Comparison of ENCODE assay signal across 17 cellular contexts in the genomic region with DNA sequence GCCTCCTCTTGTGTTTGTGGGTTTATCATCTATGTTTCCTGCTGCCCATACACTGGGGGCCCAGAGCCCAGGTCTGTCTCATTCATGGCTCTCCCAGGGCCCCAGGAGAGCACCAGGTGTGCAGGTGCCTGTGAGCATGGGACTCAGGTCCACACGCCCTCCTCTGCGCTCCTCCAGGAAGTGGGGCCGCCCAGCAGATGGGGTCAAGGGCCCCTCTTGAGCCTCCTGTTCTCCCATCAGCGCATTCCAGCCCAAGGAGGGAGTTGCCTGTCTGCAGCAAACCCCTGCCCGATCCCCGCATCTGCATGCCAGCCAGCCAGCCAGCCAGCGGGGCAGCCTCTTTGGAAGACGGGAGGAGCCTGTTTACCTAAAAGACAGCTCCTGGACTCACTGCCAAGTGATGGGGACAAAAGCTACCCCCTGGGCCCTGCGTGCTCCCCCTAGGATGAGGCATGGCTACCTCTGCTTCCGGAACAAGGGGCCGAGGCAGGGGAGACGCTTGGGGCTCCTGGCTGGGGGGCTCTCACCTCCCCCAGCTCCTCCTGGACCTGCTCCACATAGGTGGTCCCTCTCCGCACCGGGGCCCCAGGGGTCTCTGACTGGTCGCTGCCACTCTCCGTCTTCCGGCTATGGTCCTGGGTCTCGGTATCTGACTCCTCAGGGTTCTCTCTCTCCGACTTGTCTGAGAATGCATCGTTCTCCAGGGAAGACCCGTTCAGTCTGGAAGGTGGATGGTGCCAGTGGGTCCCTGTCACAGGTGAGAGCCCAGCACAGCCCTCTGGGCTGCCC. TPM values are rescaled to one million over a fixed set of nuclear protein-coding genes. Genes with fewer than 3 reads are reported as not detected.
DNase-seq lines count a peak whose midpoint lies in the region; ATAC-seq and TF ChIP-seq lines count a peak whose summit lies in the region.
"Had no signal": no experiment of that assay in that cellular context is flagged by ENCODE, and none has a peak within 500 bp of the region (broad histone marks: within the 10 kb centered on the region; RNA-seq: fewer than 3 reads in every experiment).

No MANE protein-coding gene starts in this region.

- no peak overlapping the region for H2BK120ac ChIP-seq in trophoblast cell (ENCODE audit: insufficient read depth, low read length, poor library complexity)

- no peak for TF ChIP-seq POLR2A in heart left ventricle (IDR thresholded peaks at IDR 0.05)

- peaks cover 0 to 64% (median 29%) of the 10 kb centered on the region in 9 donors for H3K36me3 ChIP-seq in heart left ventricle
- H3K36me3 ChIP-seq in trophoblast cell (ENCODE audit: control insufficient read depth in 1 of 2, insufficient read depth in 2 of 2, low read length in 2 of 2) = peaks cover 47 to 55% of the 10 kb centered on the region in 2 experiments

- DNase-seq in heart left ventricle (peak in 4 of 5 donors; percentile 7 to 27 (median 18)), left cardiac atrium (no peak), coronary artery (ENCODE audit: low spot score) (peak; percentile 63), nephron progenitor cell (peak; percentile 3), UCSD-AML1 (lab: John Stamatoyannopoulos, UW; ENCODE audit: unreplicated experiment) (no peak), LoVo (ENCODE audit: low spot score) (no peak), trophoblast cell (no peak)
- DNase-seq: activated CD4-positive, alpha-beta T cell treated with anti-CD3 and anti-CD28 coated beads for 48 hours; activated naive CD4-positive, alpha-beta T cell; mesendoderm; NCI-H1930; NCI-H446 treated with DMSO at 0.1 percent for 48 hours; stimulated activated CD8-positive, alpha-beta memory T cell treated with anti-CD3 and anti-CD28 coated beads, Interleukin-4, amount 100 ng/mL, for 48 hours; SW 1271 had no signal

- H3K9me3 ChIP-seq in heart left ventricle (no peaks in the 10 kb centered on the region), trophoblast cell (ENCODE audit: insufficient read depth, low read depth, low read length) (peaks cover 6% of the 10 kb centered on the region)

- WGBS in heart left ventricle, 4 donors = 88 to 94% (median 90%) methylated on average over 15 to 21 of the region's 21 CpGs
- no CpG with 5 or more reads among the region's 21 CpGs for WGBS in trophoblast cell (ENCODE audit: extremely low coverage, insufficient coverage, insufficient read length)

- peaks cover 8% of the 10 kb centered on the region for H3K9me3 Mint-ChIP-seq in nephron progenitor cell

- no peak overlapping the region for H3K9ac ChIP-seq in trophoblast cell (ENCODE audit: low read length)

- H2BK12ac ChIP-seq in trophoblast cell (ENCODE audit: low read length) = no peak overlapping the region

- no peaks in the 10 kb centered on the region for H3K79me2 ChIP-seq in trophoblast cell (ENCODE audit: control insufficient read depth, insufficient read depth, low read length, poor library complexity)

- H3K4me1 ChIP-seq in heart left ventricle (peaks cover 0 to 6% (median 0%) of the 10 kb centered on the region in 12 donors), trophoblast cell (ENCODE audit: control insufficient read depth in 1 of 2, insufficient read depth in 2 of 2, low read length in 2 of 2) (no peaks in the 10 kb centered on the region)

- H4K12ac ChIP-seq in trophoblast cell (ENCODE audit: low read depth, low read length) = no peak overlapping the region

- no peaks in the 10 kb centered on the region for H3K27me3 ChIP-seq in heart left ventricle
- no peaks in the 10 kb centered on the region for H3K27me3 ChIP-seq in trophoblast cell (ENCODE audit: insufficient read depth, low read length)

- H3K79me1 ChIP-seq in trophoblast cell (ENCODE audit: low read length) = no peaks in the 10 kb centered on the region

- no peak overlapping the region for H3K4ac ChIP-seq in trophoblast cell (ENCODE audit: low read depth, low read length)

- no peak overlapping the region for H3K27ac Mint-ChIP-seq in nephron progenitor cell
- H3K27ac Mint-ChIP-seq: nephron had no signal

- H3K27ac ChIP-seq in heart left ventricle = no peak overlapping the region
- H3K27ac ChIP-seq in coronary artery = no peak overlapping the region
- H3K27ac ChIP-seq in trophoblast cell (ENCODE audit: low read depth, low read length) = no peak overlapping the region
- H3K27ac ChIP-seq: RWPE1 had no signal

- no peaks in the 10 kb centered on the region for H3K27me3 Mint-ChIP-seq in nephron progenitor cell (ENCODE audit: low read depth, poor library complexity)

- H3K4me3 ChIP-seq in heart left ventricle = no peak overlapping the region
- no peak overlapping the region for H3K4me3 ChIP-seq in coronary artery
- no peak overlapping the region for H3K4me3 ChIP-seq in trophoblast cell (ENCODE audit: low read depth, low read length)
- H3K4me3 ChIP-seq: K562 had no signal

- intact Hi-C loops in heart left ventricle (cut with DNase I) (loop anchor here in 1 of 10 donors (5.0 kb wide), 1 partner anchor 110 kb away; the partner anchor contains the start of gene MRGPRG), left cardiac atrium (cut with DNase I) (no loop called here)

- peaks cover 23% of the 10 kb centered on the region for H3K36me3 Mint-ChIP-seq in nephron progenitor cell (ENCODE audit: low read depth)

- no peak overlapping the region for H2AK5ac ChIP-seq in trophoblast cell (ENCODE audit: low read length)

- no peak overlapping the region for H2AFZ ChIP-seq in trophoblast cell (ENCODE audit: insufficient read depth, low read length, poor library complexity)

- no peak overlapping the region for H3K4me2 ChIP-seq in trophoblast cell (ENCODE audit: low read length)

- no peak overlapping the region for H4K8ac ChIP-seq in trophoblast cell (ENCODE audit: low read depth, low read length)

- no peak overlapping the region for H3K14ac ChIP-seq in trophoblast cell (ENCODE audit: low read length)

- H3K23ac ChIP-seq in trophoblast cell (ENCODE audit: low read length) = no peak overlapping the region

- TF ChIP-seq CTCF in heart left ventricle (IDR thresholded peaks at IDR 0.05) (no peak), coronary artery (IDR thresholded peaks at IDR 0.05) (no peak), nephron progenitor cell (IDR thresholded peaks at IDR 0.05) (no peak)

- ATAC-seq in heart left ventricle (no peak), left cardiac atrium (no peak)
- ATAC-seq: K562 had no signal

- no peak overlapping the region for H3K4me3 Mint-ChIP-seq in nephron progenitor cell
- H3K4me3 Mint-ChIP-seq: nephron had no signal

- no peaks in the 10 kb centered on the region for H3K4me1 Mint-ChIP-seq in nephron progenitor cell
- H3K4me1 Mint-ChIP-seq: nephron had no signal

- no peak overlapping the region for H3K18ac ChIP-seq in trophoblast cell (ENCODE audit: low read length)

- H2BK5ac ChIP-seq in trophoblast cell (ENCODE audit: low read depth, low read length, poor library complexity) = no peak overlapping the region

- no peak overlapping the region for H4K91ac ChIP-seq in trophoblast cell (ENCODE audit: low read depth, low read length)

RNA-seq across cellular contexts. Expression of gene CARS1, which starts 49.7 kb away (rescaled TPM):
- total RNA-seq in heart left ventricle (10 to 100 TPM; 10.2 to 29.3 (median 18.5) TPM), left cardiac atrium (10 to 100 TPM; 16.8 to 28.7 TPM)
- polyA plus RNA-seq in heart left ventricle = 10 to 100 TPM in 1 of 2 donors, 1 to 10 TPM in 1; 9.3 to 30.5 TPM
- 113 and 120 TPM in 2 replicates for polyA plus RNA-seq in trophoblast cell (2013)

RNA-seq across cellular contexts. Expression of gene OSBPL5, which starts 58.2 kb away (rescaled TPM):
- total RNA-seq in heart left ventricle (10 to 100 TPM; 10.1 to 27.7 (median 17.0) TPM), left cardiac atrium (10 to 100 TPM; 17.3 to 21.0 TPM)
- polyA plus RNA-seq in heart left ventricle = 10 to 100 TPM; 11.1 to 11.2 TPM
- polyA plus RNA-seq in trophoblast cell (2013) = 12.2 and 12.3 TPM in 2 replicates

Comparison
In these comparisons a context has a peak if more than half of its experiments do, and no peak if none do; other contexts are left out.
1. DNase-seq: peak in heart left ventricle (4 of 5), coronary artery (single experiment) and nephron progenitor cell (single experiment); none in left cardiac atrium (single experiment), UCSD-AML1 (single experiment), LoVo (single experiment) and trophoblast cell (0 of 2).